14 cellular contexts compared by ENCODE assay signal in genomic region chr14:101480747-101481530, GRCh38.
DNase-seq lines count a peak whose midpoint lies in the region; ATAC-seq, FAIRE-seq and TF ChIP-seq lines count a peak whose summit lies in the region.
"Had no signal": no experiment of that assay in that cellular context is flagged by ENCODE, and none has a peak within 500 bp of the region (broad histone marks: within the 10 kb centered on the region; RNA-seq: fewer than 3 reads in every experiment).

No MANE protein-coding gene starts in this region.

- H3K4me1 ChIP-seq in HepG2 (ENCODE audit: insufficient read depth, low read length) (peaks cover 31% of the 10 kb centered on the region), urinary bladder (ENCODE audit: insufficient read depth) (no peaks in the 10 kb centered on the region)

- H3K36me3 ChIP-seq in bronchial epithelial cell (ENCODE audit: control insufficient read depth, insufficient read depth, low read length) (no peaks in the 10 kb centered on the region), HepG2 (replicated peaks in 1 of 2; ENCODE audit: control insufficient read depth in 1 of 2, insufficient read depth in 2 of 2, low read length in 2 of 2) (no peaks in the 10 kb centered on the region), urinary bladder (ENCODE audit: insufficient read depth) (no peaks in the 10 kb centered on the region)

- FAIRE-seq in bronchial epithelial cell (lab: Jason Lieb, UNC), result peak; percentile 90
- no peak for FAIRE-seq in HepG2 (lab: Jason Lieb, UNC)

- H3K27ac ChIP-seq in HepG2 (ENCODE audit: extremely low read length, insufficient read depth, low read length), result no peak overlapping the region
- H3K27ac ChIP-seq in urinary bladder (ENCODE audit: low read depth), result peak overlapping the region; percentile 46

- H3K4me3 Mint-ChIP-seq in activated T-cell treated with anti-CD3 and anti-CD28 coated beads, Interleukin-2, amount 50 U/mL, for 24 hours, result no peak overlapping the region
- H3K4me3 Mint-ChIP-seq: brain; stimulated activated naive CD8-positive, alpha-beta T cell treated with anti-CD3 and anti-CD28 coated beads, Interleukin-15, Interleukin-2, amounts not matched to agents 100 ng/mL and 50 ng/mL, for 24 hours had no signal

- H3K27me3 ChIP-seq in bronchial epithelial cell (ENCODE audit: control insufficient read depth, insufficient read depth, low read length) (no peaks in the 10 kb centered on the region), HepG2 (ENCODE audit: control insufficient read depth in 1 of 2, insufficient read depth in 2 of 2, low read length in 2 of 2) (peaks cover 1 to 9% of the 10 kb centered on the region in 2 experiments; a peak in 4 of 5 replicates)

- in situ Hi-C loops in HepG2 (cut with HindIII; ENCODE audit: extremely low pct_ligation_motif_present, low pct_unique_long_range_greater_than_20kb), result no loop called here

- no peak for TF ChIP-seq RAD21 in HepG2 (CRISPR knock-in tag; IDR thresholded peaks at IDR 0.05)

- no peaks in the 10 kb centered on the region for H3K9me3 ChIP-seq in HepG2 (ENCODE audit: low read length)

- no peaks in the 10 kb centered on the region for H3K36me3 Mint-ChIP-seq in activated T-cell treated with anti-CD3 and anti-CD28 coated beads, Interleukin-2, amount 50 U/mL, for 24 hours (ENCODE audit: low read depth)
- H3K36me3 Mint-ChIP-seq: brain had no signal

- no peak overlapping the region for H3K9ac ChIP-seq in HepG2 (ENCODE audit: insufficient read depth, low read depth, low read length)
- H3K9ac ChIP-seq: SK-N-SH had no signal

- CTCF ChIA-PET in HepG2 (lab: Yijun Ruan, JAX; ENCODE audit: low intra/inter-chr PET ratio, low total read pairs), result no interaction called here

- peaks cover 46% of the 10 kb centered on the region for H3K27me3 Mint-ChIP-seq in activated T-cell treated with anti-CD3 and anti-CD28 coated beads, Interleukin-2, amount 50 U/mL, for 24 hours

- TF ChIP-seq POLR2A in HepG2 (IDR thresholded peaks at IDR 0.05; ENCODE audit: insufficient read depth in 1 of 2, low read depth in 2 of 2, low read length in 2 of 2), result no peak

- H3K4me2 ChIP-seq in HepG2 (ENCODE audit: low read depth, low read length), result peak overlapping the region; percentile 40; the same call in 1 of the 2 replicates
- H3K4me2 ChIP-seq: SK-N-SH had no signal

- ATAC-seq in HepG2 (no peak; the same call in 2 of the 3 replicates), GM21576 (IDR thresholded peaks at IDR 0.05; ENCODE audit: unreplicated experiment) (no peak)

- intact Hi-C loops in HepG2 (cut with micrococcal nuclease; ENCODE audit: unreplicated experiment), result no loop called here

- WGBS in HepG2 (ENCODE audit: low lambda C conversion rate), result 8% methylated on average over 12 of the region's 16 CpGs
- 50% methylated on average over 16 of the region's 16 CpGs for WGBS in urinary bladder

- POLR2A ChIA-PET in HepG2 (lab: Yijun Ruan, JAX), result no interaction called here

- H3K9me3 Mint-ChIP-seq in activated T-cell treated with anti-CD3 and anti-CD28 coated beads, Interleukin-2, amount 50 U/mL, for 24 hours, result peaks cover 12% of the 10 kb centered on the region
- H3K9me3 Mint-ChIP-seq: stimulated activated naive CD8-positive, alpha-beta T cell treated with anti-CD3 and anti-CD28 coated beads, Interleukin-15, Interleukin-2, amounts not matched to agents 100 ng/mL and 50 ng/mL, for 24 hours had no signal

- no peaks in the 10 kb centered on the region for H4K20me1 ChIP-seq in HepG2 (ENCODE audit: insufficient read depth, low read length)

- TF ChIP-seq CTCF in bronchial epithelial cell (IDR thresholded peaks at IDR 0.05; ENCODE audit: insufficient read depth, low read length, severe bottlenecking) (no peak), HepG2 (CRISPR knock-in tag; IDR thresholded peaks at IDR 0.05) (no peak)

- H3K4me1 Mint-ChIP-seq in activated T-cell treated with anti-CD3 and anti-CD28 coated beads, Interleukin-2, amount 50 U/mL, for 24 hours (ENCODE audit: low read depth), result no peaks in the 10 kb centered on the region

- H3K4me3 ChIP-seq in bronchial epithelial cell (ENCODE audit: low read depth, low read length), result no peak overlapping the region
- no peak overlapping the region for H3K4me3 ChIP-seq in HepG2 (replicated peaks in 1 of 3; ENCODE audit: insufficient read depth in 1 of 3, low read depth in 2 of 3, low read length in 3 of 3)
- no peak overlapping the region for H3K4me3 ChIP-seq in urinary bladder (ENCODE audit: low read depth, low read length)

- peak; percentile 9 for DNase-seq in activated T-cell treated with anti-CD3 and anti-CD28 coated beads, Interleukin-2, amount 50 U/mL, for 24 hours
- DNase-seq in activated T-cell treated with anti-CD3 and anti-CD28 coated beads, Interleukin-2, amount 50 U/mL, for 48 hours, result no peak
- DNase-seq in bronchial epithelial cell (ENCODE audit: low read depth) (peak; percentile 96), HepG2 (ENCODE audit: low spot score) (peak; percentile 10), COLO668 (lab: John Stamatoyannopoulos, UW; ENCODE audit: unreplicated experiment) (no peak), NCI-H1048 (lab: John Stamatoyannopoulos, UW) (no peak)
- DNase-seq: activated CD4-positive, alpha-beta T cell treated with anti-CD3 and anti-CD28 coated beads, Interleukin-2, amount 50 U/mL, for 48 hours; KG1; NCI-H510A treated with DMSO at 0.1 percent for 48 hours; SK-N-SH had no signal

- H3K79me2 ChIP-seq in HepG2 (ENCODE audit: insufficient read depth, low read length), result no peaks in the 10 kb centered on the region

- no peak overlapping the region for H3K27ac Mint-ChIP-seq in activated T-cell treated with anti-CD3 and anti-CD28 coated beads, Interleukin-2, amount 50 U/mL, for 24 hours
- H3K27ac Mint-ChIP-seq: brain; stimulated activated naive CD8-positive, alpha-beta T cell treated with anti-CD3 and anti-CD28 coated beads, Interleukin-15, Interleukin-2, amounts not matched to agents 100 ng/mL and 50 ng/mL, for 24 hours had no signal

- no peak for TF ChIP-seq EP300 in HepG2 (IDR thresholded peaks at IDR 0.05; ENCODE audit: low read depth in 2 of 2, low read length in 2 of 2)
- TF ChIP-seq EP300 in HepG2 (CRISPR knock-in tag; IDR thresholded peaks at IDR 0.05; ENCODE audit: borderline replicate concordance), result no peak

- no peak overlapping the region for H2AFZ ChIP-seq in HepG2 (ENCODE audit: low read length)

- BruUV-seq in HepG2 (replicated peaks; lab: Mats Ljungman, UMichigan), result no TSS peak

TF ChIP-seq in HepG2, 621 proteins besides CTCF, POLR2A, EP300 and RAD21:
- TF ChIP-seq ZNF724P (CRISPR knock-in tag; IDR thresholded peaks at IDR 0.05; ENCODE audit: borderline replicate concordance), result 0 out of 2 replicates have a peak, but pooled peaks have one; percentile 40
- peak; percentile 79 for TF ChIP-seq FOSL2 (CRISPR knock-in tag; IDR thresholded peaks at IDR 0.05)
- TF ChIP-seq BORCS8-MEF2B (CRISPR knock-in tag; IDR thresholded peaks at IDR 0.05), result no peak

Comparison
In these comparisons a context has a peak if more than half of its experiments do, and no peak if none do; other contexts are left out.
1. DNase-seq: peak in activated T-cell treated with anti-CD3 and anti-CD28 coated beads, Interleukin-2, amount 50 U/mL, for 24 hours (single experiment), bronchial epithelial cell (single experiment) and HepG2 (single experiment); none in activated T-cell treated with anti-CD3 and anti-CD28 coated beads, Interleukin-2, amount 50 U/mL, for 48 hours (0 of 2), COLO668 (single experiment) and NCI-H1048 (single experiment).